Comparison of ENCODE assay signal across 8 cellular contexts in genomic region chr1:182143825-182144661, GRCh38.
DNase-seq lines count a peak whose midpoint lies in the region; ATAC-seq and TF ChIP-seq lines count a peak whose summit lies in the region.

No MANE protein-coding gene starts in this region.

- H3K79me2 ChIP-seq in ACC112 (ENCODE audit: control insufficient read depth, insufficient read depth, low read length, unreplicated experiment): no peaks in the 10 kb centered on the region

- H3K9ac ChIP-seq in HUES6 (ENCODE audit: low read length): peak overlapping the region; percentile 40

- H3K9me3 Mint-ChIP-seq in brain: peaks cover 0 to 2% (median 0%) of the 10 kb centered on the region in 5 experiments
- no peaks in the 10 kb centered on the region for H3K9me3 Mint-ChIP-seq in stimulated activated effector memory CD8-positive, alpha-beta T cell treated with anti-CD3 and anti-CD28 coated beads, Interleukin-12 subunit alpha, Interleukin-12 subunit beta, amount 100 ng/mL, for 72 hours

- TF ChIP-seq CTCF in brain (conservative IDR thresholded peaks at IDR 0.05) (no peak), kidney epithelial cell (IDR thresholded peaks at IDR 0.05; ENCODE audit: insufficient read depth, low read length, poor library complexity, severe bottlenecking) (no peak)

- peaks cover 51% of the 10 kb centered on the region for H3K4me1 Mint-ChIP-seq in brain
- H3K4me1 Mint-ChIP-seq in stimulated activated effector memory CD8-positive, alpha-beta T cell treated with anti-CD3 and anti-CD28 coated beads, Interleukin-12 subunit alpha, Interleukin-12 subunit beta, amount 100 ng/mL, for 72 hours: peaks cover 20% of the 10 kb centered on the region

- no peak for ATAC-seq in stimulated activated effector memory CD8-positive, alpha-beta T cell treated with anti-CD3 and anti-CD28 coated beads, Interleukin-12 subunit alpha, Interleukin-12 subunit beta, amount 100 ng/mL, for 72 hours
- no peak for ATAC-seq in HG02678 (IDR thresholded peaks at IDR 0.05; ENCODE audit: unreplicated experiment)

- H3K27me3 ChIP-seq in ACC112 (ENCODE audit: insufficient read depth, low read length): 0 out of 2 replicates have a peak, but pooled peaks cover 3% of the 10 kb centered on the region
- H3K27me3 ChIP-seq in HUES6 (ENCODE audit: control insufficient read depth, insufficient read depth, low read length): no peaks in the 10 kb centered on the region
- no peaks in the 10 kb centered on the region for H3K27me3 ChIP-seq in kidney epithelial cell (ENCODE audit: control insufficient read depth, insufficient read depth, low read length)

- H3K27ac ChIP-seq in ACC112 (ENCODE audit: low read depth, low read length) (peak overlapping the region; percentile 42), HUES6 (ENCODE audit: low read depth, low read length) (no peak overlapping the region)

- peak overlapping the region; percentile 13 to 62 (median 45) for H3K4me3 Mint-ChIP-seq in brain
- H3K4me3 Mint-ChIP-seq in stimulated activated effector memory CD8-positive, alpha-beta T cell treated with anti-CD3 and anti-CD28 coated beads, Interleukin-12 subunit alpha, Interleukin-12 subunit beta, amount 100 ng/mL, for 72 hours: no peak overlapping the region

- H3K4me1 ChIP-seq in ACC112 (ENCODE audit: control insufficient read depth, insufficient read depth, low read length, unreplicated experiment) (peaks cover 7% of the 10 kb centered on the region), HUES6 (ENCODE audit: control insufficient read depth, insufficient read depth, low read length) (peaks cover 12% of the 10 kb centered on the region)

- H3K9me3 ChIP-seq in HUES6 (ENCODE audit: control insufficient read depth, insufficient read depth, low read depth, low read length): no peaks in the 10 kb centered on the region

- peak overlapping the region; percentile 59 for H2AFZ ChIP-seq in ACC112 (ENCODE audit: low read length, unreplicated experiment)

- H3K27ac Mint-ChIP-seq in brain: peak overlapping the region; percentile 90 to 99 (median 97)
- peak overlapping the region; percentile 52 for H3K27ac Mint-ChIP-seq in stimulated activated effector memory CD8-positive, alpha-beta T cell treated with anti-CD3 and anti-CD28 coated beads, Interleukin-12 subunit alpha, Interleukin-12 subunit beta, amount 100 ng/mL, for 72 hours

- H3K36me3 ChIP-seq in ACC112 (ENCODE audit: insufficient read depth, low read length) (no peaks in the 10 kb centered on the region), HUES6 (ENCODE audit: control insufficient read depth, insufficient read depth, low read length) (no peaks in the 10 kb centered on the region), kidney epithelial cell (ENCODE audit: control insufficient read depth, insufficient read depth, low read length) (no peaks in the 10 kb centered on the region)

- no peaks in the 10 kb centered on the region for H3K36me3 Mint-ChIP-seq in brain
- peaks cover 5% of the 10 kb centered on the region for H3K36me3 Mint-ChIP-seq in stimulated activated effector memory CD8-positive, alpha-beta T cell treated with anti-CD3 and anti-CD28 coated beads, Interleukin-12 subunit alpha, Interleukin-12 subunit beta, amount 100 ng/mL, for 72 hours

- no peak overlapping the region for H3K4me3 ChIP-seq in ACC112 (ENCODE audit: low read depth, low read length)
- no peak overlapping the region for H3K4me3 ChIP-seq in HUES6 (ENCODE audit: low read depth, low read length)
- H3K4me3 ChIP-seq in kidney epithelial cell (ENCODE audit: low read depth, low read length): no peak overlapping the region

- H3K27me3 Mint-ChIP-seq in brain: peaks cover 6% of the 10 kb centered on the region

- DNase-seq in kidney epithelial cell (ENCODE audit: low read depth) (peak; percentile 67), NCI-H146 (lab: John Stamatoyannopoulos, UW) (no peak), HT-29 (ENCODE audit: low spot score) (no peak)
- no peak for DNase-seq in stimulated activated effector memory CD8-positive, alpha-beta T cell treated with anti-CD3 and anti-CD28 coated beads, Interleukin-12 subunit alpha, Interleukin-12 subunit beta, amount 100 ng/mL, for 72 hours (ENCODE audit: low spot score in 2 of 2)
